16 cellular contexts compared by ENCODE assay signal in the genomic region with DNA sequence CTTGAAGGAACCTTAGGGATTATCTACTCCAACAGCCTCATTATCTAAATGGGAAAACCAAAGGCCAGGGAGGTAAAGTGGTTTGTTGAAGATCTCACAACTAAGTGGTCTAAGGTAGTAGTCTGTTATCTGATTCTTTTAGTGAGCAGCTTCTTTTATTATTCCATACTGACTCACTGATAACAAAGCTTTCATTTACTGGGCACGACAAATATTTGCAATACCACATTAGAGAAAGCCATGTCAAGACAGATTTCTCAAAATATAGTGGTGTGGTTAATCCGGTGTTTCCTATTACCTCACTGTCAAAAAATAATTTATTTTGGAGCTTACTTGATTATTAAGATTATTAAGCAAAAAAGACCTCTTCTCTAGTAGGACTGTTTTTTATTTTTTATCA.
DNase-seq lines count a peak whose midpoint lies in the region; FAIRE-seq and TF ChIP-seq lines count a peak whose summit lies in the region.
"Had no signal": no experiment of that assay in that cellular context is flagged by ENCODE, and none has a peak within 500 bp of the region (broad histone marks: within the 10 kb centered on the region; RNA-seq: fewer than 3 reads in every experiment).

No MANE protein-coding gene starts in this region.

- TF ChIP-seq POLR2A in endothelial cell of umbilical vein (IDR thresholded peaks at IDR 0.05; ENCODE audit: low read depth, low read length) = no peak

- H3K79me2 ChIP-seq in endothelial cell of umbilical vein (ENCODE audit: control insufficient read depth, insufficient read depth, low read length) = no peaks in the 10 kb centered on the region

- no peaks in the 10 kb centered on the region for H3K9me1 ChIP-seq in endothelial cell of umbilical vein (replicated peaks; ENCODE audit: control insufficient read depth, extremely low read depth, insufficient read depth, low read length)

- TF ChIP-seq CTCF in endothelial cell of umbilical vein (IDR thresholded peaks at IDR 0.05; ENCODE audit: extremely low read depth in 1 of 2, insufficient read depth in 1 of 2, low read depth in 1 of 2, low read length in 2 of 2) (no peak), GM10266 (IDR thresholded peaks at IDR 0.05; ENCODE audit: control insufficient read depth, insufficient read depth, low read depth, missing control alignments) (no peak)

- H3K4me1 ChIP-seq in endothelial cell of umbilical vein (ENCODE audit: control insufficient read depth, extremely low read depth, insufficient read depth, low read length) = no peaks in the 10 kb centered on the region
- H3K4me1 ChIP-seq: Caco-2 had no signal

- H3K9me3 ChIP-seq in endothelial cell of umbilical vein (replicated peaks; ENCODE audit: control insufficient read depth, insufficient read depth, low read length) = no peaks in the 10 kb centered on the region
- H3K9me3 ChIP-seq: Caco-2 had no signal

- no peak overlapping the region for H3K4me2 ChIP-seq in endothelial cell of umbilical vein (ENCODE audit: insufficient read depth, low read length)

- dilution Hi-C loops in endothelial cell of umbilical vein (cut with MboI; ENCODE audit: extremely low pct_ligation_motif_present, low sequenced_read_pairs) = no loop called here

- H4K20me1 ChIP-seq in endothelial cell of umbilical vein (replicated peaks; ENCODE audit: control insufficient read depth, extremely low read depth, insufficient read depth, low read length) = no peaks in the 10 kb centered on the region

- H3K27ac ChIP-seq in endothelial cell of umbilical vein (ENCODE audit: insufficient read depth, low read depth, low read length) = no peak overlapping the region
- H3K27ac ChIP-seq: GM23248 had no signal

- H3K36me3 ChIP-seq in endothelial cell of umbilical vein (ENCODE audit: control insufficient read depth in 2 of 2, extremely low read depth in 1 of 2, insufficient read depth in 2 of 2, low read length in 2 of 2) = no peaks in the 10 kb centered on the region

- peak; percentile 28 for DNase-seq in COLO829 (ENCODE audit: low spot score)
- DNase-seq in NCI-H226 = peak; percentile 41
- DNase-seq in endothelial cell of umbilical vein (ENCODE audit: low read depth, low spot score) = peak; percentile 21
- DNase-seq in 8988T = no peak
- no peak for DNase-seq in GM10266 (ENCODE audit: extremely low spot score)
- DNase-seq in NCI-H2227 (lab: John Stamatoyannopoulos, UW; ENCODE audit: unreplicated experiment) = no peak
- DNase-seq: C1 segment of cervical spinal cord; Caco-2; CD4-positive, alpha-beta memory T cell; DMS153; DND-41; GM23248; H9 had no signal

- FAIRE-seq in endothelial cell of umbilical vein (lab: Jason Lieb, UNC) = no peak
- FAIRE-seq: G401.6, GM12878, GM19239 had no signal

- no peak overlapping the region for H3K9ac ChIP-seq in endothelial cell of umbilical vein (replicated peaks; ENCODE audit: extremely low read depth, insufficient read depth, low read length)
- H3K9ac ChIP-seq: GM23248 had no signal

- CTCF ChIA-PET in endothelial cell of umbilical vein (lab: Charles Lee) = interaction anchor here (1.2 to 1.7 kb wide), 2 partner anchors 9 to 12 kb away, joined by 3 to 6 read pairs; no protein-coding TSS in a partner anchor

- intact Hi-C loops in endothelial cell of umbilical vein (cut with micrococcal nuclease) = no loop called here

- H3K4me3 ChIP-seq in endothelial cell of umbilical vein (replicated peaks in 1 of 3; ENCODE audit: insufficient read depth in 1 of 3, low read depth in 1 of 3, low read length in 3 of 3) = no peak overlapping the region
- H3K4me3 ChIP-seq: GM12878, GM23248 had no signal

- no peak overlapping the region for H2AFZ ChIP-seq in endothelial cell of umbilical vein (ENCODE audit: low read depth, low read length)
- H2AFZ ChIP-seq: GM23248 had no signal

- H3K27me3 ChIP-seq in endothelial cell of umbilical vein (ENCODE audit: control insufficient read depth in 2 of 2, insufficient read depth in 2 of 2, low read length in 2 of 2) = no peaks in the 10 kb centered on the region

- no TSS peak for BruUV-seq in endothelial cell of umbilical vein (replicated peaks; lab: Mats Ljungman, UMichigan)

- POLR2A ChIA-PET in endothelial cell of umbilical vein (lab: Charles Lee) = no interaction called here

TF ChIP-seq in endothelial cell of umbilical vein, 7 proteins besides CTCF, POLR2A, EP300 and RAD21:
- TF ChIP-seq JUN (IDR thresholded peaks at IDR 0.05; ENCODE audit: borderline replicate concordance, insufficient read depth, insufficient read length, low read depth) (no peak), MAX (IDR thresholded peaks at IDR 0.05; ENCODE audit: insufficient read depth, insufficient read length) (no peak), POLR2AphosphoS5 (IDR thresholded peaks at IDR 0.05; ENCODE audit: insufficient read depth, low read depth, low read length) (no peak), GATA2 (IDR thresholded peaks at IDR 0.05; ENCODE audit: insufficient read depth, insufficient read length, low read depth, low read length) (no peak), FOS (IDR thresholded peaks at IDR 0.05; ENCODE audit: borderline replicate concordance, insufficient read depth, low read length) (no peak)
TF ChIP-seq in endothelial cell of umbilical vein: peak in this region for 0.

Comparison
In these comparisons a context has a peak if more than half of its experiments do, and no peak if none do; other contexts are left out.
1. DNase-seq: peak in COLO829 (single experiment), NCI-H226 (single experiment) and endothelial cell of umbilical vein (single experiment); none in 8988T (single experiment), GM10266 (single experiment) and NCI-H2227 (single experiment).